ENCODE assay signal across 20 cellular contexts in the genomic region with DNA sequence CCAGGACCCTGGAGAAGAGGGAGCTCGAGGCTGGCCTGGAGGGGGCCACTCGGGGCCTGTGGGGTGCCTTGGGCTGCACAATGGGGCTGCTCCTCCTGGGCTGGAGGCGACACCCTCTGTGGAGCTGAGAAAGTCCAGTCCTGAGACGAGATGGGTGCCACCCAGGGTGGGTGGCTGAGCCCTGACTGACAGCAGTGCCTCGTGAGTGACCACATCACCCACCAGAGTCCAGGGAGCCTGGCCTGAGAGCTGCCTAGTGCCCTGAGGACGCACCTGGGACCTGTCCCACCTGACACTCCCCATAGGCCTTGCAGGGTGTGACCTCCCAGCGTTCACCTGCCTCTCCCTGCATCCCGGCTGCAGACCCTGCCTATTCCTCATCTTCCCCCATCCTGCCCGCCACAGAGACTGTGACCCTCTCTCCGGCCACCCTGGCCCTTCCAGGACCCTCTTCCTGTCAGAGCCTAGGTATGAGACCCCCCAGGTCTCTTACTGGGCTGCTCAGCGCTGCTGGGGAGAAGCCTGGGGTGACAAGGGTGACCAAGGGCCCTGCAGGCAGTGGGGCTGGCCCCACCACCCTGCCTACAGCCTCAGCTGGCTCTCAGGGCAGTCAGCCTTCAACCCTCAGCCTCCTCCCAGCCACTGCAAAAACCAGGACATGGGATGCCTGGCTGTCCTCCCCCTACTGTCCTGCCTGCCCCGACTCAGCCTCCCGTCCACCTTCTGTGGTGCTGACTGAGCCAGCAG. TPM values are rescaled to one million over a fixed set of nuclear protein-coding genes. Genes with fewer than 3 reads are reported as not detected.
"Had no signal": no experiment of that assay in that cellular context is flagged by ENCODE, and none has a peak within 500 bp of the region (broad histone marks: within the 10 kb centered on the region; RNA-seq: fewer than 3 reads in every experiment).

No MANE protein-coding gene starts in this region.

- ATAC-seq: body of pancreas; left colon; natural killer cell treated with Interleukin-12 subunit alpha and Interleukin-12 subunit beta and Interleukin-15 and Interleukin-18, amount 100 ng/mL, for 72 hours had no signal

- H3K4me3 Mint-ChIP-seq: endodermal cell; mesothelial cell of epicardium; natural killer cell treated with Interleukin-12 subunit alpha and Interleukin-12 subunit beta and Interleukin-15 and Interleukin-18, amount 100 ng/mL, for 72 hours had no signal

- H3K36me3 ChIP-seq: upper lobe of left lung had no signal

- H3K4me3 ChIP-seq: body of pancreas, hepatocyte, testis, upper lobe of left lung had no signal

- H3K9me3 Mint-ChIP-seq: endodermal cell; mesothelial cell of epicardium; natural killer cell treated with Interleukin-12 subunit alpha and Interleukin-12 subunit beta and Interleukin-15 and Interleukin-18, amount 100 ng/mL, for 72 hours had no signal

- H3K27me3 ChIP-seq: body of pancreas, hepatocyte, testis, upper lobe of left lung had no signal

- H3K36me3 Mint-ChIP-seq: mesothelial cell of epicardium; natural killer cell treated with Interleukin-12 subunit alpha and Interleukin-12 subunit beta and Interleukin-15 and Interleukin-18, amount 100 ng/mL, for 72 hours had no signal

- H3K9me3 ChIP-seq: body of pancreas, testis, upper lobe of left lung had no signal

- H3K27ac ChIP-seq: body of pancreas, epithelial cell of prostate, hepatocyte, testis, upper lobe of left lung, VCaP had no signal

- DNase-seq: activated CD4-positive, alpha-beta T cell treated with anti-CD3 and anti-CD28 coated beads for 1 hour; activated naive CD4-positive, alpha-beta T cell treated with Interleukin-2 at 50 U/mL for 16 hours; body of pancreas; caudate nucleus; endodermal cell; foreskin fibroblast; left colon; stimulated activated CD4-positive, alpha-beta T cell treated with anti-CD3 and anti-CD28 coated beads, Interleukin-2, amount 100 ng/mL, for 24 hours; SW 1271; T-helper 2 cell; testis had no signal

- H3K27me3 Mint-ChIP-seq: natural killer cell treated with Interleukin-12 subunit alpha and Interleukin-12 subunit beta and Interleukin-15 and Interleukin-18, amount 100 ng/mL, for 72 hours had no signal

- H3K4me1 Mint-ChIP-seq: mesothelial cell of epicardium had no signal

- H3K27ac Mint-ChIP-seq: endodermal cell; mesothelial cell of epicardium; natural killer cell treated with Interleukin-12 subunit alpha and Interleukin-12 subunit beta and Interleukin-15 and Interleukin-18, amount 100 ng/mL, for 72 hours had no signal

- H3K4me1 ChIP-seq: body of pancreas, testis, upper lobe of left lung had no signal

RNA-seq across cellular contexts. Expression of gene TNFRSF13B, which starts 41.2 kb away (rescaled TPM):
- total RNA-seq: body of pancreas, glomerular endothelial cell, hepatocyte, lung microvascular endothelial cell, mesothelial cell of epicardium, renal cortical epithelial cell, testis had no signal
